ENCODE assay signal across 2 cellular contexts in the genomic region with DNA sequence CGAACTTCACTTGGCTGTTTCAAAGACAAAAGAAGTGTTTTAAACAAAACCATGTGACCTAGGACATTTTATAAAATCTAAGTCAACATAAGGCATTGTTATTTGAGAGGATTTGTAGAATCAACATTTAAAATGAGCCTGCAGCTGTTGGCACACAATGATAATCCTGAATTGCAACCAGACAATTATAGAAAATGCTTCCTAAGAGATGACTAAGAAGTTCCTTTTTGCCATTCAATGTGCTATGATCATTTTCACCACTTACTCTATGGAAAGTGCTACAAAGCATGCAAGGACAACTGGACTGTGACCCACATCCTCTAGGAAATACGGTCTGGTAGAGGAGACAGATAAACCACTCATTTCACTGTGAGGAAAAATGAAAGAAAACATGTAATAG.
TF ChIP-seq lines count a peak whose summit lies in the region.

No MANE protein-coding gene starts in this region.

TF ChIP-seq in SK-N-SH, 30 proteins besides CTCF, POLR2A, EP300 and RAD21 (continued from another document):
- no peak for TF ChIP-seq MEF2A (IDR thresholded peaks at IDR 0.05; ENCODE audit: borderline replicate concordance, low read depth)

TF ChIP-seq in SK-N-SH treated with all-trans-retinoic acid at 6 μM for 48 hours, 23 proteins besides CTCF, POLR2A, EP300 and RAD21:
- TF ChIP-seq, protein P1, sequence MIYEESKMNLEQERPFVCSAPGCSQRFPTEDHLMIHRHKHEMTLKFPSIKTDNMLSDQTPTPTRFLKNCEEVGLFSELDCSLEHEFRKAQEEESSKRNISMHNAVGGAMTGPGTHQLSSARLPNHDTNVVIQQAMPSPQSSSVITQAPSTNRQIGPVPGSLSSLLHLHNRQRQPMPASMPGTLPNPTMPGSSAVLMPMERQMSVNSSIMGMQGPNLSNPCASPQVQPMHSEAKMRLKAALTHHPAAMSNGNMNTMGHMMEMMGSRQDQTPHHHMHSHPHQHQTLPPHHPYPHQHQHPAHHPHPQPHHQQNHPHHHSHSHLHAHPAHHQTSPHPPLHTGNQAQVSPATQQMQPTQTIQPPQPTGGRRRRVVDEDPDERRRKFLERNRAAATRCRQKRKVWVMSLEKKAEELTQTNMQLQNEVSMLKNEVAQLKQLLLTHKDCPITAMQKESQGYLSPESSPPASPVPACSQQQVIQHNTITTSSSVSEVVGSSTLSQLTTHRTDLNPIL (CRISPR knock-in tag; IDR thresholded peaks at IDR 0.05; ENCODE audit: low read depth) = no peak
- no peak for TF ChIP-seq BACH2 (CRISPR knock-in tag; IDR thresholded peaks at IDR 0.05; ENCODE audit: borderline replicate concordance)
- no peak for TF ChIP-seq RARB (CRISPR knock-in tag; IDR thresholded peaks at IDR 0.05)
- TF ChIP-seq ZC3H10 (CRISPR knock-in tag; IDR thresholded peaks at IDR 0.05) = no peak
- TF ChIP-seq ZNF70 (CRISPR knock-in tag; IDR thresholded peaks at IDR 0.05) = no peak
- TF ChIP-seq OSR1 (CRISPR knock-in tag; IDR thresholded peaks at IDR 0.05) = no peak
- TF ChIP-seq SNAI2 (CRISPR knock-in tag; IDR thresholded peaks at IDR 0.05) = no peak
- no peak for TF ChIP-seq ARNTL (CRISPR knock-in tag; IDR thresholded peaks at IDR 0.05; ENCODE audit: borderline replicate concordance, low read depth)
- no peak for TF ChIP-seq ISL1 (CRISPR knock-in tag; IDR thresholded peaks at IDR 0.05)
- TF ChIP-seq PPARA (CRISPR knock-in tag; IDR thresholded peaks at IDR 0.05; ENCODE audit: borderline replicate concordance) = no peak
- no peak for TF ChIP-seq ESRRG (CRISPR knock-in tag; IDR thresholded peaks at IDR 0.05)
- TF ChIP-seq, protein P2, sequence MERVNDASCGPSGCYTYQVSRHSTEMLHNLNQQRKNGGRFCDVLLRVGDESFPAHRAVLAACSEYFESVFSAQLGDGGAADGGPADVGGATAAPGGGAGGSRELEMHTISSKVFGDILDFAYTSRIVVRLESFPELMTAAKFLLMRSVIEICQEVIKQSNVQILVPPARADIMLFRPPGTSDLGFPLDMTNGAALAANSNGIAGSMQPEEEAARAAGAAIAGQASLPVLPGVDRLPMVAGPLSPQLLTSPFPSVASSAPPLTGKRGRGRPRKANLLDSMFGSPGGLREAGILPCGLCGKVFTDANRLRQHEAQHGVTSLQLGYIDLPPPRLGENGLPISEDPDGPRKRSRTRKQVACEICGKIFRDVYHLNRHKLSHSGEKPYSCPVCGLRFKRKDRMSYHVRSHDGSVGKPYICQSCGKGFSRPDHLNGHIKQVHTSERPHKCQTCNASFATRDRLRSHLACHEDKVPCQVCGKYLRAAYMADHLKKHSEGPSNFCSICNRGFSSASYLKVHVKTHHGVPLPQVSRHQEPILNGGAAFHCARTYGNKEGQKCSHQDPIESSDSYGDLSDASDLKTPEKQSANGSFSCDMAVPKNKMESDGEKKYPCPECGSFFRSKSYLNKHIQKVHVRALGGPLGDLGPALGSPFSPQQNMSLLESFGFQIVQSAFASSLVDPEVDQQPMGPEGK (CRISPR knock-in tag; IDR thresholded peaks at IDR 0.05; ENCODE audit: borderline replicate concordance) = no peak
- no peak for TF ChIP-seq ZFP3 (CRISPR knock-in tag; IDR thresholded peaks at IDR 0.05)
- no peak for TF ChIP-seq ZFP30 (CRISPR knock-in tag; IDR thresholded peaks at IDR 0.05)
- TF ChIP-seq, protein P3, sequence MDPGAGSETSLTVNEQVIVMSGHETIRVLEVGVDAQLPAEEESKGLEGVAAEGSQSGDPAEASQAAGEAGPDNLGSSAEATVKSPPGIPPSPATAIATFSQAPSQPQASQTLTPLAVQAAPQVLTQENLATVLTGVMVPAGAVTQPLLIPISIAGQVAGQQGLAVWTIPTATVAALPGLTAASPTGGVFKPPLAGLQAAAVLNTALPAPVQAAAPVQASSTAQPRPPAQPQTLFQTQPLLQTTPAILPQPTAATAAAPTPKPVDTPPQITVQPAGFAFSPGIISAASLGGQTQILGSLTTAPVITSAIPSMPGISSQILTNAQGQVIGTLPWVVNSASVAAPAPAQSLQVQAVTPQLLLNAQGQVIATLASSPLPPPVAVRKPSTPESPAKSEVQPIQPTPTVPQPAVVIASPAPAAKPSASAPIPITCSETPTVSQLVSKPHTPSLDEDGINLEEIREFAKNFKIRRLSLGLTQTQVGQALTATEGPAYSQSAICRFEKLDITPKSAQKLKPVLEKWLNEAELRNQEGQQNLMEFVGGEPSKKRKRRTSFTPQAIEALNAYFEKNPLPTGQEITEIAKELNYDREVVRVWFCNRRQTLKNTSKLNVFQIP (CRISPR knock-in tag; IDR thresholded peaks at IDR 0.05; ENCODE audit: borderline replicate concordance, low read depth) = no peak
TF ChIP-seq in SK-N-SH treated with all-trans-retinoic acid at 6 μM for 48 hours: peak in this region for 0.
